Comparison of ENCODE assay signal across 21 cellular contexts in genomic region chr17:76174072-76174471, GRCh38. TPM values are rescaled to one million over a fixed set of nuclear protein-coding genes. Genes with fewer than 3 reads are reported as not detected.
"Had no signal": no experiment of that assay in that cellular context is flagged by ENCODE, and none has a peak within 500 bp of the region (broad histone marks: within the 10 kb centered on the region; RNA-seq: fewer than 3 reads in every experiment).

No MANE protein-coding gene starts in this region.

- H3K4me1 ChIP-seq: ascending aorta had no signal

- ATAC-seq: sciatic nerve; stimulated activated memory B cell treated with anti-CD40 and anti-IgM and Interleukin-4, amounts not matched to agents 10 μg/mL and 1 μg/mL and 100 μg/mL, for 72 hours; T-helper 17 cell had no signal

- H3K9me3 Mint-ChIP-seq: activated B cell treated with CpG ODN at 0.5 μM for 24 hours; activated CD4-positive, alpha-beta T cell treated with anti-CD3 and anti-CD28 coated beads, Interleukin-2, amount 10 ng/mL, durations not matched to agents 24 days and 14 days; endodermal cell; naive B cell; stimulated activated memory B cell treated with anti-CD40 and anti-IgM and Interleukin-4, amounts not matched to agents 10 μg/mL and 1 μg/mL and 100 μg/mL, for 72 hours had no signal

- DNase-seq: activated B cell treated with CpG ODN at 0.5 μM for 24 hours; activated CD4-positive, alpha-beta T cell treated with anti-CD3 and anti-CD28 coated beads, Interleukin-2, amount 10 ng/mL, durations not matched to agents 24 days and 14 days; activated effector memory CD4-positive, alpha-beta T cell treated with Interleukin-2 at 50 U/mL for 16 hours; endodermal cell; erythroblast; hippocampal formation; midbrain; naive B cell; nucleus accumbens; spleen; stimulated activated CD4-positive, alpha-beta T cell treated with anti-CD3 and anti-CD28 coated beads, Interleukin-1b, Interleukin-23, amount 100 ng/mL, for 48 hours; T-helper 17 cell; trophoblast cell had no signal

- H3K36me3 ChIP-seq: ascending aorta, spleen had no signal

- H3K4me1 Mint-ChIP-seq: activated B cell treated with CpG ODN at 0.5 μM for 24 hours, endodermal cell, naive B cell had no signal

- H3K4me3 ChIP-seq: ascending aorta, lung, spleen had no signal

- H3K36me3 Mint-ChIP-seq: naive B cell; stimulated activated memory B cell treated with anti-CD40 and anti-IgM and Interleukin-4, amounts not matched to agents 10 μg/mL and 1 μg/mL and 100 μg/mL, for 72 hours had no signal

- H3K27ac Mint-ChIP-seq: activated B cell treated with CpG ODN at 0.5 μM for 24 hours; activated CD4-positive, alpha-beta T cell treated with anti-CD3 and anti-CD28 coated beads, Interleukin-2, amount 10 ng/mL, durations not matched to agents 24 days and 14 days; endodermal cell; naive B cell; stimulated activated memory B cell treated with anti-CD40 and anti-IgM and Interleukin-4, amounts not matched to agents 10 μg/mL and 1 μg/mL and 100 μg/mL, for 72 hours; T-helper 17 cell had no signal

- H3K27ac ChIP-seq: ascending aorta, spleen had no signal

- H3K4me3 Mint-ChIP-seq: activated B cell treated with CpG ODN at 0.5 μM for 24 hours; activated CD4-positive, alpha-beta T cell treated with anti-CD3 and anti-CD28 coated beads, Interleukin-2, amount 10 ng/mL, durations not matched to agents 24 days and 14 days; endodermal cell; naive B cell; stimulated activated memory B cell treated with anti-CD40 and anti-IgM and Interleukin-4, amounts not matched to agents 10 μg/mL and 1 μg/mL and 100 μg/mL, for 72 hours; T-helper 17 cell had no signal

- H3K27me3 Mint-ChIP-seq: activated B cell treated with CpG ODN at 0.5 μM for 24 hours; activated CD4-positive, alpha-beta T cell treated with anti-CD3 and anti-CD28 coated beads, Interleukin-2, amount 10 ng/mL, durations not matched to agents 24 days and 14 days; naive B cell; stimulated activated memory B cell treated with anti-CD40 and anti-IgM and Interleukin-4, amounts not matched to agents 10 μg/mL and 1 μg/mL and 100 μg/mL, for 72 hours; T-helper 17 cell had no signal

- H3K9me3 ChIP-seq: ascending aorta, spleen had no signal

RNA-seq across cellular contexts. Expression of gene FOXJ1, which starts 33.0 kb away (rescaled TPM):
- total RNA-seq: ascending aorta, bronchial epithelial cell, dermis microvascular lymphatic vessel endothelial cell, pulmonary artery endothelial cell, subcutaneous adipose tissue had no signal
